In genomic region chr2:184192664-184193063, GRCh38 we compare ENCODE assay signal across 23 cellular contexts.
DNase-seq lines count a peak whose midpoint lies in the region; ATAC-seq and TF ChIP-seq lines count a peak whose summit lies in the region.
"Had no signal": no experiment of that assay in that cellular context is flagged by ENCODE, and none has a peak within 500 bp of the region (broad histone marks: within the 10 kb centered on the region; RNA-seq: fewer than 3 reads in every experiment).

No MANE protein-coding gene starts in this region.

- no peak for TF ChIP-seq CTCF in GM23338 (conservative IDR thresholded peaks at IDR 0.05; ENCODE audit: low read depth in 2 of 2)

- no peaks in the 10 kb centered on the region for H3K36me3 ChIP-seq in GM23338 (ENCODE audit: insufficient read depth)
- no peaks in the 10 kb centered on the region for H3K36me3 ChIP-seq in adipocyte (ENCODE audit: control insufficient read depth, insufficient read depth, low read length, severe bottlenecking)
- H3K36me3 ChIP-seq: BLaER1 treated with 17β-estradiol and CSF1 and Interleukin-3, amounts not matched to agents 10 nM and 100 nM had no signal

- H3K4me3 Mint-ChIP-seq in GM23338, result no peak overlapping the region
- H3K4me3 Mint-ChIP-seq: B cell; CD4-positive, alpha-beta memory T cell; CD4-positive, CD25-positive, alpha-beta regulatory T cell; CD8-positive, alpha-beta memory T cell had no signal

- H3K4me1 Mint-ChIP-seq in GM23338, result peaks cover 3% of the 10 kb centered on the region
- H3K4me1 Mint-ChIP-seq: B cell; CD4-positive, alpha-beta memory T cell; CD4-positive, CD25-positive, alpha-beta regulatory T cell; CD8-positive, alpha-beta memory T cell had no signal

- no peaks in the 10 kb centered on the region for H3K9me2 ChIP-seq in GM23338 (ENCODE audit: insufficient read depth)

- H3F3A ChIP-seq in GM23338 (replicated peaks; ENCODE audit: low read depth), result no peaks in the 10 kb centered on the region

- H3K27me3 Mint-ChIP-seq in GM23338 (ENCODE audit: insufficient read depth, low read depth, poor library complexity), result no peaks in the 10 kb centered on the region
- H3K27me3 Mint-ChIP-seq: B cell; CD4-positive, alpha-beta memory T cell; CD4-positive, CD25-positive, alpha-beta regulatory T cell; CD8-positive, alpha-beta memory T cell had no signal

- no peaks in the 10 kb centered on the region for H3K9me3 Mint-ChIP-seq in GM23338

- no peaks in the 10 kb centered on the region for H3K36me3 Mint-ChIP-seq in GM23338 (ENCODE audit: low read depth)
- H3K36me3 Mint-ChIP-seq: CD4-positive, alpha-beta memory T cell; CD4-positive, CD25-positive, alpha-beta regulatory T cell; CD8-positive, alpha-beta memory T cell had no signal

- ATAC-seq in GM23338 (no peak), GM19467 (IDR thresholded peaks at IDR 0.05; ENCODE audit: unreplicated experiment) (no peak)
- ATAC-seq: A549, GM12878 had no signal

- H3K4me1 ChIP-seq in GM23338 (ENCODE audit: insufficient read depth), result peaks cover 7% of the 10 kb centered on the region; the same call in 1 of the 2 replicates
- no peaks in the 10 kb centered on the region for H3K4me1 ChIP-seq in adipocyte (ENCODE audit: control insufficient read depth, insufficient read depth, low read length)
- H3K4me1 ChIP-seq: A549; BLaER1 treated with 17β-estradiol and CSF1 and Interleukin-3, amounts not matched to agents 10 nM and 100 nM had no signal

- DNase-seq in GM23338 (ENCODE audit: low spot score) (peak; percentile 4), adipocyte (ENCODE audit: low read depth) (peak; percentile 29), Kasumi-1 (lab: John Stamatoyannopoulos, UW) (no peak), NCI-H526 treated with DMSO at 0.1 percent for 48 hours (lab: John Stamatoyannopoulos, UW) (no peak)
- DNase-seq: 8988T; AML-193; CD4-positive, alpha-beta memory T cell; CD4-positive, CD25-positive, alpha-beta regulatory T cell; CD8-positive, alpha-beta memory T cell; COR-L47; DMS 273 treated with DMSO at 0.1 percent for 48 hours; DMS153; DMS53; DMS79; DND-41; EL; GDM1 had no signal

- no peak overlapping the region for H3K27ac ChIP-seq in GM23338 (ENCODE audit: low read depth)
- H3K27ac ChIP-seq: A549; BLaER1 treated with 17β-estradiol and CSF1 and Interleukin-3, amounts not matched to agents 10 nM and 100 nM; C4-2B had no signal

- no peak overlapping the region for H3K27ac Mint-ChIP-seq in GM23338
- H3K27ac Mint-ChIP-seq: B cell; CD4-positive, alpha-beta memory T cell; CD4-positive, CD25-positive, alpha-beta regulatory T cell; CD8-positive, alpha-beta memory T cell had no signal

- H3K79me2 ChIP-seq in GM23338 (replicated peaks; ENCODE audit: insufficient read depth), result no peaks in the 10 kb centered on the region

- no peak overlapping the region for H3K4me3 ChIP-seq in GM23338
- no peak overlapping the region for H3K4me3 ChIP-seq in adipocyte (ENCODE audit: low read length)
- H3K4me3 ChIP-seq: A549; BLaER1 treated with 17β-estradiol and CSF1 and Interleukin-3, amounts not matched to agents 10 nM and 100 nM; GM12878 had no signal

- H3K4me2 ChIP-seq in GM23338, result no peak overlapping the region
- H3K4me2 ChIP-seq: A549; BLaER1 treated with 17β-estradiol and CSF1 and Interleukin-3, amounts not matched to agents 10 nM and 100 nM had no signal

- no peaks in the 10 kb centered on the region for H4K20me1 ChIP-seq in GM23338 (replicated peaks; ENCODE audit: insufficient read depth)
- H4K20me1 ChIP-seq: BLaER1 treated with 17β-estradiol and CSF1 and Interleukin-3, amounts not matched to agents 10 nM and 100 nM had no signal

- H3K9me3 ChIP-seq in adipocyte (ENCODE audit: control insufficient read depth, low read length), result no peaks in the 10 kb centered on the region
- H3K9me3 ChIP-seq: A549; BLaER1 treated with 17β-estradiol and CSF1 and Interleukin-3, amounts not matched to agents 10 nM and 100 nM had no signal

- H2AFZ ChIP-seq in GM23338, result no peak overlapping the region

- H3K27me3 ChIP-seq in GM23338 (ENCODE audit: insufficient read depth), result no peaks in the 10 kb centered on the region
- H3K27me3 ChIP-seq in adipocyte (replicated peaks; ENCODE audit: control insufficient read depth, insufficient read depth, low read length), result no peaks in the 10 kb centered on the region
- H3K27me3 ChIP-seq: BLaER1 treated with 17β-estradiol and CSF1 and Interleukin-3, amounts not matched to agents 10 nM and 100 nM had no signal

- no peak overlapping the region for H3K9ac ChIP-seq in adipocyte (ENCODE audit: low read length)
- H3K9ac ChIP-seq: BLaER1 treated with 17β-estradiol and CSF1 and Interleukin-3, amounts not matched to agents 10 nM and 100 nM had no signal

TF ChIP-seq in GM23338, 12 proteins besides CTCF, POLR2A, EP300 and RAD21 (continues in another document):
- TF ChIP-seq ZNF114 (CRISPR knock-in tag; IDR thresholded peaks at IDR 0.05), result no peak
- TF ChIP-seq ZNF331 (CRISPR knock-in tag; IDR thresholded peaks at IDR 0.05; ENCODE audit: low read depth), result no peak
- no peak for TF ChIP-seq NANOG (IDR thresholded peaks at IDR 0.05; ENCODE audit: borderline replicate concordance)
- no peak for TF ChIP-seq EZH2phosphoT487 (IDR thresholded peaks at IDR 0.05; ENCODE audit: unreplicated experiment)
- no peak for TF ChIP-seq POLR2AphosphoS5 (IDR thresholded peaks at IDR 0.05; ENCODE audit: low read depth)
- TF ChIP-seq, protein P1, sequence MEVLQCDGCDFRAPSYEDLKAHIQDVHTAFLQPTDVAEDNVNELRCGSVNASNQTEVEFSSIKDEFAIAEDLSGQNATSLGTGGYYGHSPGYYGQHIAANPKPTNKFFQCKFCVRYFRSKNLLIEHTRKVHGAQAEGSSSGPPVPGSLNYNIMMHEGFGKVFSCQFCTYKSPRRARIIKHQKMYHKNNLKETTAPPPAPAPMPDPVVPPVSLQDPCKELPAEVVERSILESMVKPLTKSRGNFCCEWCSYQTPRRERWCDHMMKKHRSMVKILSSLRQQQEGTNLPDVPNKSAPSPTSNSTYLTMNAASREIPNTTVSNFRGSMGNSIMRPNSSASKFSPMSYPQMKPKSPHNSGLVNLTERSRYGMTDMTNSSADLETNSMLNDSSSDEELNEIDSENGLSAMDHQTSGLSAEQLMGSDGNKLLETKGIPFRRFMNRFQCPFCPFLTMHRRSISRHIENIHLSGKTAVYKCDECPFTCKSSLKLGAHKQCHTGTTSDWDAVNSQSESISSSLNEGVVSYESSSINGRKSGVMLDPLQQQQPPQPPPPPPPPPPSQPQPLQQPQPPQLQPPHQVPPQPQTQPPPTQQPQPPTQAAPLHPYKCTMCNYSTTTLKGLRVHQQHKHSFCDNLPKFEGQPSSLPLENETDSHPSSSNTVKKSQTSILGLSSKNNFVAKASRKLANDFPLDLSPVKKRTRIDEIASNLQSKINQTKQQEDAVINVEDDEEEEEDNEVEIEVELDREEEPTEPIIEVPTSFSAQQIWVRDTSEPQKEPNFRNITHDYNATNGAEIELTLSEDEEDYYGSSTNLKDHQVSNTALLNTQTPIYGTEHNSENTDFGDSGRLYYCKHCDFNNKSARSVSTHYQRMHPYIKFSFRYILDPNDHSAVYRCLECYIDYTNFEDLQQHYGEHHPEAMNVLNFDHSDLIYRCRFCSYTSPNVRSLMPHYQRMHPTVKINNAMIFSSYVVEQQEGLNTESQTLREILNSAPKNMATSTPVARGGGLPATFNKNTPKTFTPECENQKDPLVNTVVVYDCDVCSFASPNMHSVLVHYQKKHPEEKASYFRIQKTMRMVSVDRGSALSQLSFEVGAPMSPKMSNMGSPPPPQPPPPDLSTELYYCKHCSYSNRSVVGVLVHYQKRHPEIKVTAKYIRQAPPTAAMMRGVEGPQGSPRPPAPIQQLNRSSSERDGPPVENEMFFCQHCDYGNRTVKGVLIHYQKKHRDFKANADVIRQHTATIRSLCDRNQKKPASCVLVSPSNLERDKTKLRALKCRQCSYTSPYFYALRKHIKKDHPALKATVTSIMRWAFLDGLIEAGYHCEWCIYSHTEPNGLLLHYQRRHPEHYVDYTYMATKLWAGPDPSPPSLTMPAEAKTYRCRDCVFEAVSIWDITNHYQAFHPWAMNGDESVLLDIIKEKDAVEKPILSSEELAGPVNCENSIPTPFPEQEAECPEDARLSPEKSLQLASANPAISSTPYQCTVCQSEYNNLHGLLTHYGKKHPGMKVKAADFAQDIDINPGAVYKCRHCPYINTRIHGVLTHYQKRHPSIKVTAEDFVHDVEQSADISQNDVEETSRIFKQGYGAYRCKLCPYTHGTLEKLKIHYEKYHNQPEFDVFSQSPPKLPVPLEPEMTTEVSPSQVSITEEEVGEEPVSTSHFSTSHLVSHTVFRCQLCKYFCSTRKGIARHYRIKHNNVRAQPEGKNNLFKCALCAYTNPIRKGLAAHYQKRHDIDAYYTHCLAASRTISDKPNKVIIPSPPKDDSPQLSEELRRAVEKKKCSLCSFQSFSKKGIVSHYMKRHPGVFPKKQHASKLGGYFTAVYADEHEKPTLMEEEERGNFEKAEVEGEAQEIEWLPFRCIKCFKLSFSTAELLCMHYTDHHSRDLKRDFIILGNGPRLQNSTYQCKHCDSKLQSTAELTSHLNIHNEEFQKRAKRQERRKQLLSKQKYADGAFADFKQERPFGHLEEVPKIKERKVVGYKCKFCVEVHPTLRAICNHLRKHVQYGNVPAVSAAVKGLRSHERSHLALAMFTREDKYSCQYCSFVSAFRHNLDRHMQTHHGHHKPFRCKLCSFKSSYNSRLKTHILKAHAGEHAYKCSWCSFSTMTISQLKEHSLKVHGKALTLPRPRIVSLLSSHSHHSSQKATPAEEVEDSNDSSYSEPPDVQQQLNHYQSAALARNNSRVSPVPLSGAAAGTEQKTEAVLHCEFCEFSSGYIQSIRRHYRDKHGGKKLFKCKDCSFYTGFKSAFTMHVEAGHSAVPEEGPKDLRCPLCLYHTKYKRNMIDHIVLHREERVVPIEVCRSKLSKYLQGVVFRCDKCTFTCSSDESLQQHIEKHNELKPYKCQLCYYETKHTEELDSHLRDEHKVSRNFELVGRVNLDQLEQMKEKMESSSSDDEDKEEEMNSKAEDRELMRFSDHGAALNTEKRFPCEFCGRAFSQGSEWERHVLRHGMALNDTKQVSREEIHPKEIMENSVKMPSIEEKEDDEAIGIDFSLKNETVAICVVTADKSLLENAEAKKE (CRISPR knock-in tag; IDR thresholded peaks at IDR 0.05), result no peak
- no peak for TF ChIP-seq STAT1 (IDR thresholded peaks at IDR 0.05; ENCODE audit: unreplicated experiment)
- TF ChIP-seq ETS1 (IDR thresholded peaks at IDR 0.05), result no peak

Comparison
In these comparisons a context has a peak if more than half of its experiments do, and no peak if none do; other contexts are left out.
1. DNase-seq: peak in GM23338 (single experiment) and adipocyte (single experiment); none in Kasumi-1 (0 of 2) and NCI-H526 treated with DMSO at 0.1 percent for 48 hours (single experiment).